ENCODE assay signal across 9 cellular contexts in the genomic region with DNA sequence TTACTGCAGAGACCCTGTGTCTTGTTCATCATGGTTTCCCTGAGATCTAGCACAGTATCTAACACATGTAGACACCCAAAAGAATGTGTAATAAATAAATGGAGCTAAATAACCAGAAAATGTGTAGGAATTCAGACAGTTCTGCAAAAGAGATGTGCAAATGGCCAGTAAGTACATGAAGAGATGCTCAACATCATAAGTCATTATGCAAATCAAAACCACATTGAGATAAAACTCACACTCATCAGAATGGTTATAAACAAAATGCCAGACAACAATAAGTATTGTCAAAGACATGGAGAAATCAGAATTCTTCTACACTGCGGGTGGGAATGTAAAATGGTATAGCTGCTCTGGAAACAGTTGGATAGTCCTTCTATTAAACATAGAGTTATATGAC.
"Had no signal": no experiment of that assay in that cellular context is flagged by ENCODE, and none has a peak within 500 bp of the region (broad histone marks: within the 10 kb centered on the region; RNA-seq: fewer than 3 reads in every experiment).

No MANE protein-coding gene starts in this region.

- H3K4me1 Mint-ChIP-seq: IgD-negative memory B cell had no signal

- H3K9me3 Mint-ChIP-seq: HFFc6, IgD-negative memory B cell had no signal

- H3K9me3 ChIP-seq: HAP-1 had no signal

- H3K27ac Mint-ChIP-seq: HFFc6, IgD-negative memory B cell had no signal

- DNase-seq: GM23248, GOT3, H7, HFFc6 had no signal

- H3K36me3 Mint-ChIP-seq: IgD-negative memory B cell had no signal

- FAIRE-seq: HepG2 had no signal

- ATAC-seq: HCT116, HepG2 had no signal

- H2AFZ ChIP-seq: GM23248 had no signal

- H3K9ac ChIP-seq: GM23248 had no signal

- H3K27ac ChIP-seq: GM23248, HL-60 had no signal

- H3K4me1 ChIP-seq: HAP-1 had no signal

- H3K4me3 Mint-ChIP-seq: HFFc6, IgD-negative memory B cell had no signal

- H3K4me3 ChIP-seq: GM23248, HAP-1 had no signal
